20 cellular contexts compared by ENCODE assay signal in the genomic region with DNA sequence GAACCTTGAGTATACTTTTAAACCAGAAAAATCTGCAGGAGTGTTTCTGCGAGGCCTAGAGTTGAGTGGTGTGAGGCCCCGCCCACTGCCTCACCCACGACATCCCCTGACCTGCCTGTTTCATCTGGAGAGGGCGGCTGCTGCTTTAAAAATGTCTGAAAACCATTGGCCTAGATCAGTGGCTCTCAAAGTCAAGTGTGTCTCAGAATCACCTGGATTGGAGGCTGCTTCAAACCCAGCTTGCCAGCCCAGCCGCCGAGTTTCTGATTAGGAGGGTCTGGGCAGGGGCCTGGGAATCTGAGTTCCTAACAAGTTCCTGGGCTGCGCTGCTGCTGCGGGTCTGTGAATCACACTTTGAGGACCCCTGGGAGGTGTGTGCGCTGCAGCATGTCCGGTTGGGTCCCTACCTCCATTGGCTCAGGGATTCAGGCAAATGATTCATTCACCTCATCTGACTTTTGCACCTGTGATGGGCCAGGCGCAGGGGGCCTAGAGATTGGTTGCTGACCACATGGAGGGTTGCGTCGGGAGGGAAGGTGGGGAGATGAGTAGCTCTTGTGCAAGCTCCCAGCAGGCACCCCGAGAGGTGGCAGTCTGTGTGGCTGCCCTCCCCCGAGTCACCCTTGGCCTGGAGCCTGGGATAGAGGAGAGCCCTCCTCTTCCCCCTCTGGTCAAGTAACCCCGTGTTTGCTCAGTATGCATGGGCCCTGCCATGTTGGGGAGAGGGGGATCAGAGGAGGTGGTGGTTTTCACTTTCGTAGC. TPM values are rescaled to one million over a fixed set of nuclear protein-coding genes. Genes with fewer than 3 reads are reported as not detected.
DNase-seq lines count a peak whose midpoint lies in the region; ATAC-seq, FAIRE-seq and TF ChIP-seq lines count a peak whose summit lies in the region.
"Had no signal": no experiment of that assay in that cellular context is flagged by ENCODE, and none has a peak within 500 bp of the region (broad histone marks: within the 10 kb centered on the region; RNA-seq: fewer than 3 reads in every experiment).

No MANE protein-coding gene starts in this region.

- H3K27me3 Mint-ChIP-seq in effector memory CD8-positive, alpha-beta T cell = no peaks in the 10 kb centered on the region
- H3K27me3 Mint-ChIP-seq: activated naive CD8-positive, alpha-beta T cell had no signal

- no peak overlapping the region for H3K23ac ChIP-seq in H1 (ENCODE audit: insufficient read length)

- DNase-seq in NCI-H2107 treated with DMSO at 0.1 percent for 48 hours (lab: John Stamatoyannopoulos, UW; ENCODE audit: unreplicated experiment) (peak; percentile 45), H1 (ENCODE audit: low read depth in 1 of 2, low spot score in 2 of 2) (no peak), sigmoid colon (peak; percentile 67), NCI-H1417 treated with DMSO at 0.1 percent for 48 hours (lab: John Stamatoyannopoulos, UW) (no peak), medulla oblongata (ENCODE audit: extremely low spot score) (no peak)
- DNase-seq in effector memory CD8-positive, alpha-beta T cell = no peak
- DNase-seq: BE2C, brain microvascular endothelial cell, dorsolateral prefrontal cortex, kidney glomerular epithelial cell, SHP77 treated with DMSO at 0.1 percent for 48 hours, small intestine, T-helper 9 cell had no signal

- H3K4me1 ChIP-seq in HEK293 (ENCODE audit: control insufficient read depth, insufficient read depth, low read length) = 0 out of 2 replicates have a peak, but pooled peaks cover 2% of the 10 kb centered on the region
- H3K4me1 ChIP-seq in H1 (replicated peaks in 1 of 4; ENCODE audit: control insufficient read depth in 3 of 4, insufficient read depth in 4 of 4, low read length in 3 of 4) = peaks cover 0 to 10% (median 4%) of the 10 kb centered on the region in 4 experiments; a peak in 4 of 7 replicates
- H3K4me1 ChIP-seq in sigmoid colon = peaks cover 0 to 59% (median 49%) of the 10 kb centered on the region in 4 donors
- H3K4me1 ChIP-seq: parathyroid adenoma had no signal

- peaks cover 7% of the 10 kb centered on the region for H3K36me3 Mint-ChIP-seq in effector memory CD8-positive, alpha-beta T cell (ENCODE audit: insufficient read depth)

- H3K36me3 ChIP-seq in HEK293 (ENCODE audit: control insufficient read depth in 2 of 2, insufficient read depth in 1 of 2, low read length in 2 of 2) (peaks cover 0 to 19% of the 10 kb centered on the region in 2 experiments; a peak in 2 of 3 replicates), H1 (ENCODE audit: control insufficient read depth in 2 of 4, insufficient read depth in 4 of 4, low read length in 3 of 4) (peaks cover 0 to 4% (median 0%) of the 10 kb centered on the region in 4 experiments; a peak in 1 of 8 replicates), sigmoid colon (peaks cover 3 to 17% (median 12%) of the 10 kb centered on the region in 4 donors)

- no peaks in the 10 kb centered on the region for H4K20me1 ChIP-seq in H1 (replicated peaks in 1 of 2; ENCODE audit: control insufficient read depth in 1 of 2, insufficient read depth in 2 of 2, low read length in 2 of 2)

- TF ChIP-seq CTCF in HEK293 (tag by site-specific recombination; IDR thresholded peaks at IDR 0.05) (no peak), H1 (IDR thresholded peaks at IDR 0.05; ENCODE audit: control extremely low read depth in 1 of 3, insufficient read depth in 1 of 3, low read depth in 1 of 3, low read length in 3 of 3) (no peak), sigmoid colon (IDR thresholded peaks at IDR 0.05) (no peak)

- no peak overlapping the region for H3K27ac ChIP-seq in HEK293 (ENCODE audit: extremely low read depth, low read depth, low read length)
- peak overlapping the region; percentile 26; the same call in 1 of the 2 replicates for H3K27ac ChIP-seq in H1 (ENCODE audit: low read depth, low read length)
- H3K27ac ChIP-seq in sigmoid colon = peak overlapping the region; percentile 75 to 92 (median 82)
- H3K27ac ChIP-seq: brain microvascular endothelial cell, parathyroid adenoma had no signal

- H4K8ac ChIP-seq in H1 (ENCODE audit: extremely low read depth, insufficient read depth, low read length) = peak overlapping the region; percentile 45

- no peaks in the 10 kb centered on the region; the same call in 1 of the 2 replicates for H3K23me2 ChIP-seq in H1 (ENCODE audit: low read depth, low read length)

- no peak overlapping the region for H2BK15ac ChIP-seq in H1 (ENCODE audit: low read length)

- TF ChIP-seq EP300 in H1 (IDR thresholded peaks at IDR 0.05; ENCODE audit: borderline replicate concordance in 1 of 2, low read depth in 2 of 2, low read length in 2 of 2) = no peak
- TF ChIP-seq EP300 in sigmoid colon (IDR thresholded peaks at IDR 0.05) = no peak

- H2AK5ac ChIP-seq in H1 (ENCODE audit: low read depth, low read length) = no peak overlapping the region

- no peak overlapping the region for H2BK5ac ChIP-seq in H1 (ENCODE audit: low read depth, low read length)

- TF ChIP-seq POLR2A in H1 (IDR thresholded peaks at IDR 0.05; ENCODE audit: control extremely low read depth in 1 of 2, low read depth in 2 of 2, low read length in 2 of 2) = no peak
- no peak for TF ChIP-seq POLR2A in sigmoid colon (IDR thresholded peaks at IDR 0.05)

- no peak overlapping the region for H3K4me3 Mint-ChIP-seq in effector memory CD8-positive, alpha-beta T cell
- H3K4me3 Mint-ChIP-seq: activated naive CD8-positive, alpha-beta T cell; stimulated activated naive CD8-positive, alpha-beta T cell treated with anti-CD3 and anti-CD28 coated beads, Interleukin-15, Interleukin-2, amounts not matched to agents 100 ng/mL and 50 ng/mL, for 24 hours had no signal

- H3K79me2 ChIP-seq in H1 (ENCODE audit: control insufficient read depth in 1 of 2, insufficient read depth in 2 of 2, low read length in 2 of 2) = no peaks in the 10 kb centered on the region
- H3K79me2 ChIP-seq: parathyroid adenoma had no signal

- H4K5ac ChIP-seq in H1 (ENCODE audit: insufficient read length, low read depth, low read length) = no peak overlapping the region

- H3K9ac ChIP-seq in H1 (replicated peaks in 1 of 4; ENCODE audit: extremely low read depth in 1 of 4, low read depth in 3 of 4, low read length in 3 of 4) = no peak overlapping the region
- H3K9ac ChIP-seq: parathyroid adenoma had no signal

- no peak for FAIRE-seq in H1 (lab: Jason Lieb, UNC)
- FAIRE-seq: GM18507, GM19239, small intestine had no signal

- no peak overlapping the region for H2BK12ac ChIP-seq in H1 (ENCODE audit: low read depth, low read length)

- peaks cover 0 to 3% (median 0%) of the 10 kb centered on the region in 4 experiments; a peak in 2 of 7 replicates for H3K27me3 ChIP-seq in H1 (replicated peaks in 1 of 4; ENCODE audit: control insufficient read depth in 3 of 4, extremely low read depth in 1 of 4, insufficient read depth in 3 of 4, low read length in 3 of 4)
- no peaks in the 10 kb centered on the region for H3K27me3 ChIP-seq in sigmoid colon
- H3K27me3 ChIP-seq: BE2C, brain microvascular endothelial cell, dorsolateral prefrontal cortex had no signal

- no peak for TF ChIP-seq RAD21 in H1 (IDR thresholded peaks at IDR 0.05 in 1 of 2, conservative IDR thresholded peaks at IDR 0.05 in 1 of 2; ENCODE audit: low read depth in 2 of 2, low read length in 2 of 2)

- CTCF ChIA-PET in HEK293 (lab: Yijun Ruan, JAX) = interaction anchor here (0.6 to 9.9 kb wide), 6 partner anchors 15 to 236 kb away, joined by 3 to 217 read pairs (median 4); no protein-coding TSS in a partner anchor
- CTCF ChIA-PET in H1 (lab: Charles Lee; ENCODE audit: partially characterized antibody) = interaction anchor here (0.6 to 10.0 kb wide), 10 partner anchors 13 to 130 kb away, joined by 3 to 63 read pairs (median 4); no protein-coding TSS in a partner anchor

- intact Hi-C loops in sigmoid colon (cut with DNase I) = loop anchor here (5.0 kb wide), 2 partner anchors 46 to 356 kb away; no protein-coding TSS in a partner anchor

- H3K9me3 ChIP-seq in HEK293 (ENCODE audit: control insufficient read depth, insufficient read depth, low read depth, low read length) (no peaks in the 10 kb centered on the region), H1 (ENCODE audit: insufficient read depth in 2 of 2, low read depth in 1 of 2, low read length in 1 of 2) (no peaks in the 10 kb centered on the region), sigmoid colon (no peaks in the 10 kb centered on the region)
- H3K9me3 ChIP-seq: BE2C had no signal

- H3K56ac ChIP-seq in H1 (replicated peaks; ENCODE audit: insufficient read length, low read depth, low read length) = no peak overlapping the region

- no peak overlapping the region for H3K18ac ChIP-seq in H1 (ENCODE audit: extremely low read depth, low read length)

- peaks cover 12 to 16% of the 10 kb centered on the region in 2 donors for H3K4me1 Mint-ChIP-seq in effector memory CD8-positive, alpha-beta T cell (ENCODE audit: low read depth in 2 of 2)

- H3K4me3 ChIP-seq in HEK293 (ENCODE audit: low read depth, low read length) (no peak overlapping the region), H1 (ENCODE audit: extremely low read depth in 1 of 4, insufficient read depth in 2 of 4, low read depth in 3 of 4, low read length in 4 of 4) (no peak overlapping the region), sigmoid colon (no peak overlapping the region)
- H3K4me3 ChIP-seq: dorsolateral prefrontal cortex had no signal

- no peaks in the 10 kb centered on the region for H3K79me1 ChIP-seq in H1 (ENCODE audit: low read depth, low read length)

- ATAC-seq in effector memory CD8-positive, alpha-beta T cell (replicated peaks) = no peak

- no peak overlapping the region for H2AFZ ChIP-seq in H1 (ENCODE audit: low read length)
- H2AFZ ChIP-seq: parathyroid adenoma had no signal

- WGBS in H1 (ENCODE audit: extremely low coverage in 1 of 2, insufficient coverage in 1 of 2, insufficient read length in 1 of 2, insufficient replicate concordance in 2 of 2, low coverage in 1 of 2, low lambda C conversion rate in 2 of 2, missing lambda C conversion rate in 1 of 2), 2 experiments = 91% methylated on average over 17 of the region's 17 CpGs; no CpG with 5 or more reads in 1 of the 2 experiments
- WGBS in sigmoid colon, 2 donors = 83 to 87% methylated on average over 17 of the region's 17 CpGs

- H2BK120ac ChIP-seq in H1 (replicated peaks; ENCODE audit: low read depth, low read length) = no peak overlapping the region

- POLR2A ChIA-PET in HEK293 (lab: Yijun Ruan, JAX) (no interaction called here), H1 (lab: Charles Lee; ENCODE audit: partially characterized antibody) (interaction anchor here (1.0 to 2.1 kb wide), 2 partner anchors 19 to 23 kb away, joined by 3 to 5 read pairs; no protein-coding TSS in a partner anchor)

- H3K4me2 ChIP-seq in H1 (ENCODE audit: insufficient read depth in 1 of 2, low read depth in 2 of 2, low read length in 2 of 2) = no peak overlapping the region

- H3K27ac Mint-ChIP-seq in effector memory CD8-positive, alpha-beta T cell = no peak overlapping the region
- H3K27ac Mint-ChIP-seq: activated naive CD8-positive, alpha-beta T cell; stimulated activated naive CD8-positive, alpha-beta T cell treated with anti-CD3 and anti-CD28 coated beads, Interleukin-15, Interleukin-2, amounts not matched to agents 100 ng/mL and 50 ng/mL, for 24 hours had no signal

- H3K14ac ChIP-seq in H1 (ENCODE audit: insufficient read length) = no peak overlapping the region

- no peak overlapping the region for H2BK20ac ChIP-seq in H1 (ENCODE audit: low read length)

- no peak overlapping the region for H4K91ac ChIP-seq in H1 (replicated peaks; ENCODE audit: insufficient read length, low read length)

- H3K4ac ChIP-seq in H1 (replicated peaks; ENCODE audit: insufficient read length, low read depth, low read length) = no peak overlapping the region

- no peaks in the 10 kb centered on the region for H3K9me3 Mint-ChIP-seq in effector memory CD8-positive, alpha-beta T cell
- H3K9me3 Mint-ChIP-seq: stimulated activated naive CD8-positive, alpha-beta T cell treated with anti-CD3 and anti-CD28 coated beads, Interleukin-15, Interleukin-2, amounts not matched to agents 100 ng/mL and 50 ng/mL, for 24 hours had no signal

RNA-seq across cellular contexts. Expression of a gene that starts 27.6 kb away (rescaled TPM):
- 7.9 and 9.1 TPM in 2 replicates for total RNA-seq in H1 (2021; fragmentation: NEBNext Ultra II Directional; extraction: Animal tissue kit (Norgen Biotek cat#: 25700))
- polyA plus RNA-seq in H1 (2011; rRNA removed) = 5.0 and 8.3 TPM in 2 replicates
- polyA plus RNA-seq in H1 (2011; cell fraction: cytosol; rRNA removed) = 6.4 TPM
- 60.8 TPM for polyA plus RNA-seq in H1 (2011; cell fraction: nucleus; rRNA removed)
- 3.3 to 10.7 TPM (median 7.7 TPM) in 4 replicates for polyA plus RNA-seq in H1 (2012, experiment 1 of 2)
- 2.3 TPM for polyA plus RNA-seq in H1 (2012, experiment 2 of 2)
- polyA plus RNA-seq in H1 (2013, experiment 1 of 2) = 3.8 TPM
- polyA plus RNA-seq in H1 (2013, experiment 2 of 2) = 2.5 TPM
- polyA minus RNA-seq in H1 (2011; rRNA and poly(A)+ RNA removed) = 4.6 and 7.6 TPM in 2 replicates
- 9.8 TPM for polyA minus RNA-seq in H1 (2011; cell fraction: cytosol; rRNA and poly(A)+ RNA removed)
- 25.3 TPM for polyA minus RNA-seq in H1 (2011; cell fraction: nucleus; rRNA and poly(A)+ RNA removed)
- 100 to 1,000 TPM in 1 of 4 donors, 10 to 100 TPM in 2, 1 to 10 TPM in 1; 8.2 to 106 (median 35.7) TPM for total RNA-seq in sigmoid colon
- polyA plus RNA-seq in sigmoid colon = 10 to 100 TPM in 1 of 3 donors, 1 to 10 TPM in 2; 3.6 to 44.0 (median 6.0) TPM
- polyA plus RNA-seq: fibroblast of lung had no signal

Comparison
In these comparisons a context has a peak if more than half of its experiments do, and no peak if none do; other contexts are left out.
1. DNase-seq: peak in NCI-H2107 treated with DMSO at 0.1 percent for 48 hours (single experiment) and sigmoid colon (single experiment); none in H1 (0 of 2), effector memory CD8-positive, alpha-beta T cell (0 of 3), NCI-H1417 treated with DMSO at 0.1 percent for 48 hours (single experiment) and medulla oblongata (single experiment).